8 cellular contexts compared by ENCODE assay signal in genomic region chr5:86679529-86679928, GRCh38.
DNase-seq lines count a peak whose midpoint lies in the region; ATAC-seq lines count a peak whose summit lies in the region.

No MANE protein-coding gene starts in this region.

- H3K4me2 ChIP-seq in Karpas-422 (ENCODE audit: low read depth, low read length, poor library complexity, severe bottlenecking): no peak overlapping the region

- H3K9ac ChIP-seq in Karpas-422 (ENCODE audit: low read length): no peak overlapping the region

- H3K27ac Mint-ChIP-seq in activated CD4-positive, alpha-beta memory T cell treated with anti-CD3 and anti-CD28 coated beads for 36 hours: no peak overlapping the region
- no peak overlapping the region for H3K27ac Mint-ChIP-seq in stimulated activated memory B cell treated with anti-CD40 and anti-IgM and Interleukin-4, amounts not matched to agents 10 μg/mL and 1 μg/mL and 100 μg/mL, for 72 hours

- intact Hi-C loops in activated CD4-positive, alpha-beta memory T cell treated with anti-CD3 and anti-CD28 coated beads for 36 hours (cut with micrococcal nuclease): no loop called here

- no peaks in the 10 kb centered on the region for H3K9me3 Mint-ChIP-seq in activated CD4-positive, alpha-beta memory T cell treated with anti-CD3 and anti-CD28 coated beads for 36 hours
- H3K9me3 Mint-ChIP-seq in stimulated activated memory B cell treated with anti-CD40 and anti-IgM and Interleukin-4, amounts not matched to agents 10 μg/mL and 1 μg/mL and 100 μg/mL, for 72 hours: no peaks in the 10 kb centered on the region

- H3K9me2 ChIP-seq in Karpas-422 (replicated peaks; ENCODE audit: insufficient read depth, low read length): no peaks in the 10 kb centered on the region

- H3K27ac ChIP-seq in Karpas-422 (ENCODE audit: low read length): no peak overlapping the region

- peak; percentile 86 for ATAC-seq in GM21576 (IDR thresholded peaks at IDR 0.05; ENCODE audit: unreplicated experiment)
- no peak for ATAC-seq in stimulated activated memory B cell treated with anti-CD40 and anti-IgM and Interleukin-4, amounts not matched to agents 10 μg/mL and 1 μg/mL and 100 μg/mL, for 72 hours

- no peaks in the 10 kb centered on the region for H4K20me1 ChIP-seq in Karpas-422 (ENCODE audit: insufficient read depth, low read depth, low read length)

- H3K79me2 ChIP-seq in Karpas-422 (ENCODE audit: low read length): no peaks in the 10 kb centered on the region

- no peak overlapping the region for H3K4me3 Mint-ChIP-seq in activated CD4-positive, alpha-beta memory T cell treated with anti-CD3 and anti-CD28 coated beads for 36 hours
- H3K4me3 Mint-ChIP-seq in stimulated activated memory B cell treated with anti-CD40 and anti-IgM and Interleukin-4, amounts not matched to agents 10 μg/mL and 1 μg/mL and 100 μg/mL, for 72 hours: no peak overlapping the region

- POLR2A ChIA-PET in activated CD4-positive, alpha-beta memory T cell treated with anti-CD3 and anti-CD28 coated beads for 36 hours (lab: Charles Lee): no interaction called here

- no peaks in the 10 kb centered on the region for H3K9me3 ChIP-seq in Karpas-422 (ENCODE audit: low read length)

- H2AFZ ChIP-seq in Karpas-422 (ENCODE audit: low read length): no peak overlapping the region

- H3K36me3 ChIP-seq in Karpas-422 (ENCODE audit: insufficient read depth, low read length): no peaks in the 10 kb centered on the region

- no peaks in the 10 kb centered on the region for H3K27me3 ChIP-seq in Karpas-422 (ENCODE audit: low read length)

- CTCF ChIA-PET in activated CD4-positive, alpha-beta memory T cell treated with anti-CD3 and anti-CD28 coated beads for 36 hours (lab: Charles Lee): interaction anchor here (0.7 to 1.8 kb wide), 4 partner anchors 10 to 172 kb away, joined by 3 to 9 read pairs (median 4); no protein-coding TSS in a partner anchor

- H3K4me3 ChIP-seq in Karpas-422 (ENCODE audit: low read length): no peak overlapping the region

- DNase-seq in DMS153 treated with DMSO at 0.1 percent for 48 hours (lab: John Stamatoyannopoulos, UW; ENCODE audit: unreplicated experiment) (peak; percentile 4), Karpas-422 (peak; percentile 59), RPMI8226 (peak; percentile 33), epidermal melanocyte (ENCODE audit: insufficient read length, low spot score) (peak; percentile 31), mucosa of gallbladder (ENCODE audit: low spot score) (peak; percentile 28)
- no peak for DNase-seq in activated CD4-positive, alpha-beta memory T cell treated with anti-CD3 and anti-CD28 coated beads for 36 hours

- H3K27me3 Mint-ChIP-seq in activated CD4-positive, alpha-beta memory T cell treated with anti-CD3 and anti-CD28 coated beads for 36 hours: peaks cover 2% of the 10 kb centered on the region
- no peaks in the 10 kb centered on the region for H3K27me3 Mint-ChIP-seq in stimulated activated memory B cell treated with anti-CD40 and anti-IgM and Interleukin-4, amounts not matched to agents 10 μg/mL and 1 μg/mL and 100 μg/mL, for 72 hours

- H3K36me3 Mint-ChIP-seq in activated CD4-positive, alpha-beta memory T cell treated with anti-CD3 and anti-CD28 coated beads for 36 hours: no peaks in the 10 kb centered on the region
- no peaks in the 10 kb centered on the region for H3K36me3 Mint-ChIP-seq in stimulated activated memory B cell treated with anti-CD40 and anti-IgM and Interleukin-4, amounts not matched to agents 10 μg/mL and 1 μg/mL and 100 μg/mL, for 72 hours

- H3K4me1 ChIP-seq in Karpas-422 (ENCODE audit: low read length): no peaks in the 10 kb centered on the region

- H3K4me1 Mint-ChIP-seq in activated CD4-positive, alpha-beta memory T cell treated with anti-CD3 and anti-CD28 coated beads for 36 hours (ENCODE audit: low read depth): no peaks in the 10 kb centered on the region
- H3K4me1 Mint-ChIP-seq in stimulated activated memory B cell treated with anti-CD40 and anti-IgM and Interleukin-4, amounts not matched to agents 10 μg/mL and 1 μg/mL and 100 μg/mL, for 72 hours: no peaks in the 10 kb centered on the region
